In the genomic region with DNA sequence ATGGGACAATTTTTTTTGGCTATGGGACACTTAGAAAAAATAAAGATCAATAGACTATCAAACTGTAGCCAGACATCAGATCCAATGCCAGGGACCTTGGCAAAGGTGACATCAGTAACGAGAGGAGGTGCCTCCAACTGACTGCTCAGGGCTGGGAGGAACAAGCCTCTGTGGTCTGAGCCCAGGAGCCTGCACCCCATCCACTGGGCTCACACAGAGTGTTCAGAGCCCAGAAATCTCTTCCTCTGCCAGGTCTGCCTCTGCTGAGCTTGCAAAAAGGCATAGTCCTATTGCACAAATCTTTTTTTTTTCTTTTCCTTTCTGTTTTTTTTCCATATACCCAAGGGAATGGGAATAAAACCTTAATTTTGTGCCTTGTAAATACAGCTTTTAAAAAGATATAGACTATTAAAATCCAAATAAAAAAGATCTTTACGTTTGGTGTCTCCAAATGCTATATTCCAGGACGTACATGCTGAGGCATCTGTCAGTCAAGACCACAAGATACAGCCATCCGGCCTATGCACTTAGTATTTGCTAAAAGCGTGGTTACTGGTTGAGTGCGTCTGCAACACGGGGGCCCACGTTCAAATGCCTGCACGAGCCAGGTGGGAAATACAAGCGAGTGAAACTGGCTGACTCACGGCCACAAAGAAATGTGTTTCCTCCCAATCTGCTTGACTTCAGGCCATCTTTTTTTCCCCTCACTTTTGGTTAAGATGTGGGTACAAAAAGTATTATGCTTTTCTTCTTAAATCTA, we compare ENCODE assay signal across 9 cellular contexts. TPM values are rescaled to one million over a fixed set of nuclear protein-coding genes. Genes with fewer than 3 reads are reported as not detected.
DNase-seq lines count a peak whose midpoint lies in the region; ATAC-seq and TF ChIP-seq lines count a peak whose summit lies in the region.
"Had no signal": no experiment of that assay in that cellular context is flagged by ENCODE, and none has a peak within 500 bp of the region (broad histone marks: within the 10 kb centered on the region; RNA-seq: fewer than 3 reads in every experiment).

No MANE protein-coding gene starts in this region.

- H3K4me1 Mint-ChIP-seq in activated CD4-positive, alpha-beta T cell treated with anti-CD3 and anti-CD28 coated beads for 36 hours = peaks cover 72% of the 10 kb centered on the region
- peaks cover 67% of the 10 kb centered on the region for H3K4me1 Mint-ChIP-seq in stimulated activated effector memory CD8-positive, alpha-beta T cell treated with anti-CD3 and anti-CD28 coated beads, Interleukin-12 subunit alpha, Interleukin-12 subunit beta, amount 100 ng/mL, for 72 hours
- H3K4me1 Mint-ChIP-seq: brain had no signal

- H3K9me3 Mint-ChIP-seq in activated CD4-positive, alpha-beta T cell treated with anti-CD3 and anti-CD28 coated beads for 36 hours (ENCODE audit: low read depth) = no peaks in the 10 kb centered on the region
- no peaks in the 10 kb centered on the region for H3K9me3 Mint-ChIP-seq in stimulated activated effector memory CD8-positive, alpha-beta T cell treated with anti-CD3 and anti-CD28 coated beads, Interleukin-12 subunit alpha, Interleukin-12 subunit beta, amount 100 ng/mL, for 72 hours
- H3K9me3 Mint-ChIP-seq: brain had no signal

- TF ChIP-seq CTCF in epithelial cell of esophagus (IDR thresholded peaks at IDR 0.05; ENCODE audit: insufficient read depth, low read depth, low read length, missing control alignments) (no peak), brain microvascular endothelial cell (IDR thresholded peaks at IDR 0.05; ENCODE audit: low read depth, low read length, missing control alignments) (no peak)

- POLR2A ChIA-PET in activated CD4-positive, alpha-beta T cell treated with anti-CD3 and anti-CD28 coated beads for 36 hours (lab: Charles Lee) = no interaction called here

- H3K36me3 ChIP-seq in brain microvascular endothelial cell (replicated peaks) = no peaks in the 10 kb centered on the region

- H3K4me3 ChIP-seq in epithelial cell of esophagus (ENCODE audit: low read length) (no peak overlapping the region), brain microvascular endothelial cell (ENCODE audit: low read depth, low read length) (no peak overlapping the region)

- peak overlapping the region; percentile 82 for H3K27ac Mint-ChIP-seq in activated CD4-positive, alpha-beta T cell treated with anti-CD3 and anti-CD28 coated beads for 36 hours
- H3K27ac Mint-ChIP-seq in stimulated activated effector memory CD8-positive, alpha-beta T cell treated with anti-CD3 and anti-CD28 coated beads, Interleukin-12 subunit alpha, Interleukin-12 subunit beta, amount 100 ng/mL, for 72 hours = peak overlapping the region; percentile 77
- H3K27ac Mint-ChIP-seq: brain had no signal

- in situ Hi-C loops in brain microvascular endothelial cell (cut with HindIII; ENCODE audit: low pct_ligation_motif_present, low sequenced_read_pairs) = no loop called here

- H3K27me3 Mint-ChIP-seq in activated CD4-positive, alpha-beta T cell treated with anti-CD3 and anti-CD28 coated beads for 36 hours = no peaks in the 10 kb centered on the region
- H3K27me3 Mint-ChIP-seq: brain had no signal

- CTCF ChIA-PET in activated CD4-positive, alpha-beta T cell treated with anti-CD3 and anti-CD28 coated beads for 36 hours (lab: Charles Lee) = interaction anchor here (1.0 to 2.7 kb wide), 8 partner anchors 8 to 25 kb away, joined by 4 to 10 read pairs (median 6); partner anchors contain the start of gene ARHGAP25

- H3K4me3 Mint-ChIP-seq in activated CD4-positive, alpha-beta T cell treated with anti-CD3 and anti-CD28 coated beads for 36 hours = peak overlapping the region; percentile 19
- peak overlapping the region; percentile 51 for H3K4me3 Mint-ChIP-seq in stimulated activated effector memory CD8-positive, alpha-beta T cell treated with anti-CD3 and anti-CD28 coated beads, Interleukin-12 subunit alpha, Interleukin-12 subunit beta, amount 100 ng/mL, for 72 hours
- H3K4me3 Mint-ChIP-seq: brain had no signal

- intact Hi-C loops in activated CD4-positive, alpha-beta T cell treated with anti-CD3 and anti-CD28 coated beads for 36 hours (cut with DNase I, micrococcal nuclease) = loop anchor here (1.0 to 5.0 kb wide), 3 partner anchors 9 to 474 kb away; partner anchors contain the start of gene PPP3R1 (in 1 of the 2)

- no peaks in the 10 kb centered on the region for H3K36me3 Mint-ChIP-seq in activated CD4-positive, alpha-beta T cell treated with anti-CD3 and anti-CD28 coated beads for 36 hours (ENCODE audit: low read depth)
- peaks cover 3% of the 10 kb centered on the region for H3K36me3 Mint-ChIP-seq in stimulated activated effector memory CD8-positive, alpha-beta T cell treated with anti-CD3 and anti-CD28 coated beads, Interleukin-12 subunit alpha, Interleukin-12 subunit beta, amount 100 ng/mL, for 72 hours
- H3K36me3 Mint-ChIP-seq: brain had no signal

- H3K27ac ChIP-seq in brain microvascular endothelial cell = no peak overlapping the region

- ATAC-seq in GM19468 (IDR thresholded peaks at IDR 0.05; ENCODE audit: extremely low read depth, unreplicated experiment) (peak; percentile 78), HG03571 (IDR thresholded peaks at IDR 0.05; ENCODE audit: unreplicated experiment) (peak; percentile 92)
- ATAC-seq in activated CD4-positive, alpha-beta T cell treated with anti-CD3 and anti-CD28 coated beads for 36 hours = peak; percentile 95
- peak; percentile 100 for ATAC-seq in stimulated activated effector memory CD8-positive, alpha-beta T cell treated with anti-CD3 and anti-CD28 coated beads, Interleukin-12 subunit alpha, Interleukin-12 subunit beta, amount 100 ng/mL, for 72 hours

- DNase-seq in Ammon's horn (ENCODE audit: low spot score) (peak; percentile 37), epithelial cell of esophagus (ENCODE audit: low read depth) (peak; percentile 48), brain microvascular endothelial cell (no peak), D341Med (ENCODE audit: low spot score) (no peak)
- DNase-seq in activated CD4-positive, alpha-beta T cell treated with anti-CD3 and anti-CD28 coated beads for 36 hours = peak; percentile 90
- DNase-seq in stimulated activated effector memory CD8-positive, alpha-beta T cell treated with anti-CD3 and anti-CD28 coated beads, Interleukin-12 subunit alpha, Interleukin-12 subunit beta, amount 100 ng/mL, for 72 hours (ENCODE audit: low spot score in 2 of 2) = peak; percentile 53 to 84

- no peaks in the 10 kb centered on the region for H3K27me3 ChIP-seq in brain microvascular endothelial cell (replicated peaks)

RNA-seq across cellular contexts. Expression of gene ARHGAP25, which starts 7.8 kb away (rescaled TPM):
- 10 to 100 TPM; 57.9 to 73.2 TPM for total RNA-seq in activated CD4-positive, alpha-beta T cell treated with anti-CD3 and anti-CD28 coated beads for 36 hours

Comparison
In these comparisons a context has a peak if more than half of its experiments do, and no peak if none do; other contexts are left out.
1. DNase-seq: peak in Ammon's horn (single experiment), activated CD4-positive, alpha-beta T cell treated with anti-CD3 and anti-CD28 coated beads for 36 hours (single experiment), epithelial cell of esophagus (single experiment) and stimulated activated effector memory CD8-positive, alpha-beta T cell treated with anti-CD3 and anti-CD28 coated beads, Interleukin-12 subunit alpha, Interleukin-12 subunit beta, amount 100 ng/mL, for 72 hours (2 of 2); none in brain microvascular endothelial cell (single experiment) and D341Med (single experiment).
2. Peak in every context shown above with its lines, with median percentiles within 50 percentile points of each other: ATAC-seq.